27 cellular contexts compared by ENCODE assay signal in genomic region chr7:92006046-92006445, GRCh38.
"Had no signal": no experiment of that assay in that cellular context is flagged by ENCODE, and none has a peak within 500 bp of the region (broad histone marks: within the 10 kb centered on the region; RNA-seq: fewer than 3 reads in every experiment).

No MANE protein-coding gene starts in this region.

- H3K4me1 ChIP-seq: stomach, suprapubic skin, testis, thyroid gland, tibial artery, tibial nerve, transverse colon, upper lobe of left lung, upper lobe of right lung, uterus, vagina had no signal

- H3K9me3 ChIP-seq: suprapubic skin, testis, thoracic aorta, thyroid gland, tibial artery, upper lobe of right lung, uterus, vagina had no signal

- DNase-seq: stimulated activated CD4-positive, alpha-beta T cell treated with anti-CD3 and anti-CD28 coated beads, Interleukin-2, amount 100 ng/mL, for 48 hours; stimulated activated CD4-positive, alpha-beta T cell treated with anti-CD3 and anti-CD28 coated beads, Interleukin-4, amount 100 ng/mL, for 1 hour; stimulated activated CD4-positive, alpha-beta T cell treated with anti-CD3 and anti-CD28 coated beads, Interleukin-4, amount 100 ng/mL, for 24 hours; stimulated activated CD4-positive, alpha-beta T cell treated with anti-CD3 and anti-CD28 coated beads, Interleukin-4, amount 100 ng/mL, for 4 hours; stimulated activated CD8-positive, alpha-beta memory T cell treated with anti-CD3 and anti-CD28 coated beads, Interleukin-4, amount 100 ng/mL, for 48 hours; stimulated activated naive B cell treated with anti-CD40 and anti-IgM and Interleukin-4, amounts not matched to agents 10 μg/mL and 1 μg/mL and 100 μg/mL, for 72 hours; stimulated activated naive CD4-positive, alpha-beta T cell; stimulated activated naive CD4-positive, alpha-beta T cell treated with Interleukin-2 at 50 U/mL for 16 hours; stimulated activated naive CD8-positive, alpha-beta T cell treated with anti-CD3 and anti-CD28 coated beads, Interleukin-15, amount 100 ng/mL, for 72 hours; stimulated activated naive CD8-positive, alpha-beta T cell treated with anti-CD3 and anti-CD28 coated beads, Interleukin-15, Interleukin-2, amounts not matched to agents 100 U/mL and 50 U/mL, for 24 hours; stomach; substantia nigra; testis; thyroid gland; tibial artery; transverse colon; trophoblast cell; upper lobe of left lung; upper lobe of right lung; uterus had no signal

- ATAC-seq: stimulated activated effector memory CD8-positive, alpha-beta T cell treated with anti-CD3 and anti-CD28 coated beads, Interleukin-12 subunit alpha, Interleukin-12 subunit beta, amount 100 ng/mL, for 72 hours; stimulated activated memory B cell treated with anti-CD40 and anti-IgM and Interleukin-4, amounts not matched to agents 10 μg/mL and 1 μg/mL and 100 μg/mL, for 72 hours; stimulated activated naive B cell treated with anti-CD40 and anti-IgM and Interleukin-4, amounts not matched to agents 10 μg/mL and 1 μg/mL and 100 μg/mL, for 72 hours; stimulated activated naive CD8-positive, alpha-beta T cell treated with anti-CD3 and anti-CD28 coated beads, Interleukin-15, amount 100 ng/mL, for 72 hours; stimulated activated naive CD8-positive, alpha-beta T cell treated with anti-CD3 and anti-CD28 coated beads, Interleukin-15, Interleukin-2, amounts not matched to agents 100 U/mL and 50 U/mL, for 24 hours; upper lobe of right lung had no signal

- H3K4me3 ChIP-seq: stomach, suprapubic skin, testis, thoracic aorta, thyroid gland, tibial artery, tibial nerve, transverse colon, upper lobe of left lung, upper lobe of right lung, uterus, vagina had no signal

- FAIRE-seq: urothelium cell line had no signal

- H3K27me3 ChIP-seq: stomach, suprapubic skin, testis, thyroid gland, tibial artery, tibial nerve, transverse colon, upper lobe of left lung, upper lobe of right lung, uterus, vagina had no signal

- H3K27ac ChIP-seq: stomach, suprapubic skin, testis, thoracic aorta, thyroid gland, tibial artery, tibial nerve, transverse colon, upper lobe of left lung, upper lobe of right lung, uterus, vagina had no signal
